ENCODE assay signal across 16 cellular contexts in the genomic region with DNA sequence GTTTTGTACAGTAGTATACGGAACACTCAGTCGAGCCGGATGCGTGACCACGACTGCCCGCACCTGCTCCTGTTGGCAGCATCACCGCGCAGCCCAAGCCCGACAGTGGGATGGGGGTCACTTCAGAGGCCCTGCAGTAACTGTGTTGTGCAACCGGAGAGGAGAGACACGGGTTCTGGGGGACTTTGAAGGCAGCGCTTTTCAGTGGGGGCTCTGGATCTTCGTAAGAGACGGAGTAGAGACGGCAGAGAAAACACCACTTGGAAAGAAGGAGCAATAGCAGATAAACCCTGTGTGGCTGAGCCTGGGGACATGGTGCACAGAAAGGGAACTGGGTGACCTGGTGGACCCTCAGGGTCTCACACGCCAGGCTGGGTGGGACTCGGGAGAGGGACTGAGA. TPM values are rescaled to one million over a fixed set of nuclear protein-coding genes. Genes with fewer than 3 reads are reported as not detected.
DNase-seq lines count a peak whose midpoint lies in the region; ATAC-seq and TF ChIP-seq lines count a peak whose summit lies in the region.
"Had no signal": no experiment of that assay in that cellular context is flagged by ENCODE, and none has a peak within 500 bp of the region (broad histone marks: within the 10 kb centered on the region; RNA-seq: fewer than 3 reads in every experiment).

No MANE protein-coding gene starts in this region.

- H3K36me3 Mint-ChIP-seq in activated CD8-positive, alpha-beta memory T cell treated with anti-CD3 and anti-CD28 coated beads, Interleukin-2, amount 10 ng/mL, durations not matched to agents 7 days and 5 days: no peaks in the 10 kb centered on the region

- no peak for ATAC-seq in activated CD8-positive, alpha-beta memory T cell treated with anti-CD3 and anti-CD28 coated beads, Interleukin-2, amount 10 ng/mL, durations not matched to agents 7 days and 5 days
- no peak for ATAC-seq in lung (ENCODE audit: insufficient read depth, low FRiP score)
- ATAC-seq: Panc1, SK-N-SH treated with all-trans-retinoic acid at 6 μM for 48 hours had no signal

- 73 to 80% methylated on average over 17 of the region's 17 CpGs for WGBS in lung, 2 donors
- 95 to 98% methylated on average over 17 of the region's 17 CpGs for WGBS in testis, 2 donors

- H3K27ac ChIP-seq in lung (ENCODE audit: low read depth in 1 of 2, low read length in 1 of 2) (peak overlapping the region in 1 of 2 donors; percentile 23), testis (no peak overlapping the region)
- H3K27ac ChIP-seq: BLaER1 treated with 17β-estradiol and CSF1 and Interleukin-3, amounts not matched to agents 10 nM and 100 nM had no signal

- H3K36me3 ChIP-seq in lung (ENCODE audit: control insufficient read depth in 2 of 2, insufficient read depth in 2 of 2, low read length in 2 of 2) (no peaks in the 10 kb centered on the region), testis (ENCODE audit: low read depth, missing control alignments) (no peaks in the 10 kb centered on the region)
- H3K36me3 ChIP-seq: BLaER1 treated with 17β-estradiol and CSF1 and Interleukin-3, amounts not matched to agents 10 nM and 100 nM had no signal

- TF ChIP-seq CTCF in lung (IDR thresholded peaks at IDR 0.05; ENCODE audit: control extremely low read depth, extremely low read depth) (no peak), testis (IDR thresholded peaks at IDR 0.05) (no peak)

- TF ChIP-seq POLR2A in testis (IDR thresholded peaks at IDR 0.05): no peak

- no peak overlapping the region for H3K4me3 Mint-ChIP-seq in activated CD8-positive, alpha-beta memory T cell treated with anti-CD3 and anti-CD28 coated beads, Interleukin-2, amount 10 ng/mL, durations not matched to agents 7 days and 5 days

- no peaks in the 10 kb centered on the region for H3K4me1 Mint-ChIP-seq in activated CD8-positive, alpha-beta memory T cell treated with anti-CD3 and anti-CD28 coated beads, Interleukin-2, amount 10 ng/mL, durations not matched to agents 7 days and 5 days

- H3K4me1 ChIP-seq in lung (ENCODE audit: control insufficient read depth in 2 of 2, insufficient read depth in 2 of 2, low read length in 2 of 2) (peaks cover 0 to 7% of the 10 kb centered on the region in 2 donors), testis (no peaks in the 10 kb centered on the region)

- H3K9me3 Mint-ChIP-seq in activated CD8-positive, alpha-beta memory T cell treated with anti-CD3 and anti-CD28 coated beads, Interleukin-2, amount 10 ng/mL, durations not matched to agents 7 days and 5 days (ENCODE audit: low read depth): no peaks in the 10 kb centered on the region

- peaks cover 0 to 1% of the 10 kb centered on the region in 2 donors for H3K9me3 ChIP-seq in lung (ENCODE audit: control insufficient read depth in 2 of 2, insufficient read depth in 1 of 2, low read length in 1 of 2)
- H3K9me3 ChIP-seq in testis: no peaks in the 10 kb centered on the region
- H3K9me3 ChIP-seq: BLaER1 treated with 17β-estradiol and CSF1 and Interleukin-3, amounts not matched to agents 10 nM and 100 nM had no signal

- no peaks in the 10 kb centered on the region for H3K27me3 Mint-ChIP-seq in activated CD8-positive, alpha-beta memory T cell treated with anti-CD3 and anti-CD28 coated beads, Interleukin-2, amount 10 ng/mL, durations not matched to agents 7 days and 5 days

- no peak overlapping the region for H3K4me3 ChIP-seq in lung
- no peak overlapping the region for H3K4me3 ChIP-seq in testis
- H3K4me3 ChIP-seq: BLaER1 treated with 17β-estradiol and CSF1 and Interleukin-3, amounts not matched to agents 10 nM and 100 nM; K562 had no signal

- intact Hi-C loops in testis (cut with DNase I; ENCODE audit: low total_unique reads): no loop called here

- H3K27ac Mint-ChIP-seq in activated CD8-positive, alpha-beta memory T cell treated with anti-CD3 and anti-CD28 coated beads, Interleukin-2, amount 10 ng/mL, durations not matched to agents 7 days and 5 days: no peak overlapping the region

- peak; percentile 55 for DNase-seq in DMS79 (lab: John Stamatoyannopoulos, UW)
- no peak for DNase-seq in DMS79 treated with DMSO at 0.1 percent for 48 hours (lab: John Stamatoyannopoulos, UW)
- DNase-seq in activated CD8-positive, alpha-beta memory T cell treated with anti-CD3 and anti-CD28 coated beads, Interleukin-2, amount 10 ng/mL, durations not matched to agents 7 days and 5 days: peak; percentile 36
- DNase-seq in lung (ENCODE audit: low spot score): peak; percentile 25
- peak; percentile 10 for DNase-seq in testis
- DNase-seq in NCI-H1930 (lab: John Stamatoyannopoulos, UW): no peak
- DNase-seq in NCI-H1417 treated with DMSO at 0.1 percent for 48 hours (lab: John Stamatoyannopoulos, UW): no peak
- no peak for DNase-seq in iPS-NIHi11 (ENCODE audit: low spot score)
- DNase-seq: activated CD4-positive, alpha-beta T cell treated with anti-CD3 and anti-CD28 coated beads for 1 hour; MV-4-11; stimulated activated CD4-positive, alpha-beta T cell treated with anti-CD3 and anti-CD28 coated beads, Interleukin-4, amount 100 ng/mL, for 1 hour; T1000 had no signal

- CTCF ChIA-PET in activated CD8-positive, alpha-beta memory T cell treated with anti-CD3 and anti-CD28 coated beads, Interleukin-2, amount 10 ng/mL, durations not matched to agents 7 days and 5 days (lab: Charles Lee): no interaction called here

- H3K27me3 ChIP-seq in lung (ENCODE audit: control insufficient read depth, insufficient read depth): no peaks in the 10 kb centered on the region
- no peaks in the 10 kb centered on the region for H3K27me3 ChIP-seq in testis
- H3K27me3 ChIP-seq: BLaER1 treated with 17β-estradiol and CSF1 and Interleukin-3, amounts not matched to agents 10 nM and 100 nM had no signal

RNA-seq across cellular contexts. Expression of a gene that starts 28.2 kb away (rescaled TPM):
- 10 to 100 TPM; 83.8 to 85.3 TPM for total RNA-seq in activated CD8-positive, alpha-beta memory T cell treated with anti-CD3 and anti-CD28 coated beads, Interleukin-2, amount 10 ng/mL, durations not matched to agents 7 days and 5 days
- 100 to 1,000 TPM; 320 to 565 TPM for total RNA-seq in lung
- polyA plus RNA-seq in lung: 100 to 1,000 TPM; 198 to 669 TPM
- total RNA-seq in testis: 10 to 100 TPM; 21.1 to 27.1 TPM
- polyA plus RNA-seq in testis (ENCODE audit: insufficient read depth, low read depth, low replicate concordance): 23.9 TPM

Comparison
In these comparisons a context has a peak if more than half of its experiments do, and no peak if none do; other contexts are left out.
1. DNase-seq: peak in DMS79 (single experiment), activated CD8-positive, alpha-beta memory T cell treated with anti-CD3 and anti-CD28 coated beads, Interleukin-2, amount 10 ng/mL, durations not matched to agents 7 days and 5 days (single experiment), lung (single experiment) and testis (single experiment); none in DMS79 treated with DMSO at 0.1 percent for 48 hours (single experiment), NCI-H1930 (0 of 2), NCI-H1417 treated with DMSO at 0.1 percent for 48 hours (single experiment) and iPS-NIHi11 (single experiment).